ENCODE assay signal across 8 cellular contexts in genomic region chr7:155804897-155805825, GRCh38. TPM values are rescaled to one million over a fixed set of nuclear protein-coding genes. Genes with fewer than 3 reads are reported as not detected.
DNase-seq lines count a peak whose midpoint lies in the region; ATAC-seq and TF ChIP-seq lines count a peak whose summit lies in the region.

No MANE protein-coding gene starts in this region.

- H3F3A ChIP-seq in SK-N-SH (replicated peaks; ENCODE audit: insufficient read depth): peaks cover 4% of the 10 kb centered on the region

- H3K9ac ChIP-seq in SK-N-SH: no peak overlapping the region

- H4K20me1 ChIP-seq in SK-N-SH (ENCODE audit: insufficient read depth) (no peaks in the 10 kb centered on the region), hepatocyte (ENCODE audit: insufficient read depth, poor library complexity, severe bottlenecking) (no peaks in the 10 kb centered on the region)

- ATAC-seq in HG03460 (IDR thresholded peaks at IDR 0.05; ENCODE audit: unreplicated experiment) (peak; percentile 33), GM18873 (IDR thresholded peaks at IDR 0.05; ENCODE audit: low FRiP score, unreplicated experiment) (no peak)

- POLR2A ChIA-PET in SK-N-SH (lab: Yijun Ruan, JAX): no interaction called here

- no peak for TF ChIP-seq EP300 in SK-N-SH (IDR thresholded peaks at IDR 0.05; ENCODE audit: borderline replicate concordance in 1 of 2, low read depth in 1 of 2, low read length in 1 of 2)

- peak overlapping the region; percentile 95 for H3K4me2 ChIP-seq in SK-N-SH
- H3K4me2 ChIP-seq in hepatocyte: peak overlapping the region; percentile 95

- H2AFZ ChIP-seq in SK-N-SH (ENCODE audit: low read depth): peak overlapping the region; percentile 62
- H2AFZ ChIP-seq in hepatocyte: peak overlapping the region; percentile 55

- H3K4me1 ChIP-seq in SK-N-SH (ENCODE audit: control insufficient read depth in 1 of 2, insufficient read depth in 2 of 2, low read depth in 1 of 2, low read length in 1 of 2): peaks cover 0 to 16% of the 10 kb centered on the region in 2 experiments; a peak in 2 of 4 replicates
- H3K4me1 ChIP-seq in hepatocyte (ENCODE audit: insufficient read depth): peaks cover 36% of the 10 kb centered on the region

- H3K36me3 ChIP-seq in SK-N-SH (replicated peaks in 1 of 2; ENCODE audit: control insufficient read depth in 1 of 2, insufficient read depth in 2 of 2, low read length in 1 of 2) (no peaks in the 10 kb centered on the region), hepatocyte (replicated peaks; ENCODE audit: insufficient read depth, low read depth) (no peaks in the 10 kb centered on the region)

- H3K9me3 ChIP-seq in SK-N-SH (no peaks in the 10 kb centered on the region), hepatocyte (ENCODE audit: low read depth) (no peaks in the 10 kb centered on the region)

- peak overlapping the region; percentile 28 to 59 for H3K4me3 ChIP-seq in SK-N-SH (ENCODE audit: low read depth in 2 of 2, low read length in 1 of 2)
- peak overlapping the region; percentile 37 for H3K4me3 ChIP-seq in astrocyte of the cerebellum (ENCODE audit: low read depth, low read length)
- peak overlapping the region; percentile 23 for H3K4me3 ChIP-seq in hepatocyte
- H3K4me3 ChIP-seq in skin epidermis: peak overlapping the region in 6 of 7 experiments; percentile 1 to 32 (median 12)

- CTCF ChIA-PET in SK-N-SH (lab: Yijun Ruan, JAX): interaction anchor here (0.6 to 2.8 kb wide), 21 partner anchors 8 to 1024 kb away, joined by 3 to 33 read pairs (median 4); no protein-coding TSS in a partner anchor

- TF ChIP-seq CTCF in SK-N-SH (IDR thresholded peaks at IDR 0.05) (peak; percentile 84), astrocyte of the cerebellum (IDR thresholded peaks at IDR 0.05; ENCODE audit: low read depth, low read length, missing control alignments) (peak; percentile 51), hepatocyte (IDR thresholded peaks at IDR 0.05; ENCODE audit: poor library complexity) (peak; percentile 56)

- no peaks in the 10 kb centered on the region for H3K79me2 ChIP-seq in SK-N-SH (ENCODE audit: insufficient read depth)
- H3K79me2 ChIP-seq in hepatocyte: peaks cover 2% of the 10 kb centered on the region

- in situ Hi-C loops in astrocyte of the cerebellum (cut with HindIII; ENCODE audit: low sequenced_read_pairs): no loop called here

- H3K27ac ChIP-seq in SK-N-SH (ENCODE audit: low read depth in 2 of 2, low read length in 1 of 2) (no peak overlapping the region), hepatocyte (peak overlapping the region; percentile 48), skin epidermis (no peak overlapping the region)

- H3K27me3 ChIP-seq in SK-N-SH (ENCODE audit: insufficient read depth) (peaks cover 93% of the 10 kb centered on the region), hepatocyte (peaks cover 53% of the 10 kb centered on the region)

- H3K9me2 ChIP-seq in SK-N-SH (no peaks in the 10 kb centered on the region), hepatocyte (replicated peaks; ENCODE audit: insufficient read depth) (no peaks in the 10 kb centered on the region)

- TF ChIP-seq RAD21 in SK-N-SH (IDR thresholded peaks at IDR 0.05; ENCODE audit: low read length): peak; percentile 61

- peak; percentile 23 for DNase-seq in NCI-H2196 (lab: John Stamatoyannopoulos, UW; ENCODE audit: unreplicated experiment)
- DNase-seq in NCI-H2196 treated with DMSO at 0.1 percent for 48 hours (lab: John Stamatoyannopoulos, UW; ENCODE audit: unreplicated experiment): no peak
- DNase-seq in SK-N-SH: peak; percentile 99
- peak; percentile 33 for DNase-seq in astrocyte of the cerebellum (ENCODE audit: low read depth)
- peak; percentile 81 for DNase-seq in hepatocyte (ENCODE audit: low spot score)

- 3% methylated on average over 36 of the region's 91 CpGs for WGBS in SK-N-SH (ENCODE audit: low lambda C conversion rate)
- WGBS in hepatocyte (ENCODE audit: low lambda C conversion rate, missing lambda C conversion rate): 6% methylated on average over 83 of the region's 91 CpGs

TF ChIP-seq in SK-N-SH, 30 proteins besides CTCF, POLR2A, EP300 and RAD21:
- TF ChIP-seq GABPA (IDR thresholded peaks at IDR 0.05; ENCODE audit: low read depth) (no peak), YY1 (IDR thresholded peaks at IDR 0.05; ENCODE audit: low read depth) (0 out of 2 replicates have a peak, but pooled peaks have one; percentile 8), SIN3A (IDR thresholded peaks at IDR 0.05; ENCODE audit: borderline replicate concordance, low read depth, low read length) (no peak), MAX (IDR thresholded peaks at IDR 0.05; ENCODE audit: low read depth) (peak; percentile 51), PBX3 (IDR thresholded peaks at IDR 0.05) (no peak), SMC3 (IDR thresholded peaks at IDR 0.05; ENCODE audit: low read depth, low read length) (peak; percentile 36)

RNA-seq across cellular contexts. Expression of gene SHH, which starts 7.1 kb away (rescaled TPM):
- polyA plus RNA-seq in SK-N-SH (2012; rRNA removed) (not detected in 2 replicates), hepatocyte (8.0 and 12.1 TPM in 2 replicates)
- polyA plus RNA-seq in SK-N-SH (2012; cell fraction: cytosol; rRNA removed): not detected in 2 replicates
- not detected in 2 replicates for polyA plus RNA-seq in SK-N-SH (2012; cell fraction: nucleus; rRNA removed)
- total RNA-seq in hepatocyte: 20.4 and 21.2 TPM in 2 replicates
